8 cellular contexts compared by ENCODE assay signal in genomic region chr6:52839124-52840055, GRCh38. TPM values are rescaled to one million over a fixed set of nuclear protein-coding genes. Genes with fewer than 3 reads are reported as not detected.
DNase-seq lines count a peak whose midpoint lies in the region; ATAC-seq, FAIRE-seq and TF ChIP-seq lines count a peak whose summit lies in the region.

No MANE protein-coding gene starts in this region.

- FAIRE-seq in pancreas (lab: Jason Lieb, UNC): no peak

- H3K4me1 Mint-ChIP-seq in activated T-cell treated with anti-CD3 and anti-CD28 coated beads, Interleukin-2, amount 50 U/mL, for 24 hours (ENCODE audit: low read depth): no peaks in the 10 kb centered on the region

- H3K4me1 ChIP-seq in PC-3 (ENCODE audit: insufficient read depth, low read length) (peaks cover 14% of the 10 kb centered on the region), pancreas (no peaks in the 10 kb centered on the region), uterus (no peaks in the 10 kb centered on the region)

- no peaks in the 10 kb centered on the region for H3K36me3 Mint-ChIP-seq in activated T-cell treated with anti-CD3 and anti-CD28 coated beads, Interleukin-2, amount 50 U/mL, for 24 hours (ENCODE audit: low read depth)

- H3K4me3 ChIP-seq in PC-3 (ENCODE audit: low read length) (no peak overlapping the region), pancreas (no peak overlapping the region), uterus (no peak overlapping the region)

- H3K27ac ChIP-seq in PC-3 (ENCODE audit: low read length) (no peak overlapping the region), pancreas (no peak overlapping the region), uterus (no peak overlapping the region)

- no peaks in the 10 kb centered on the region for H3F3A ChIP-seq in PC-3 (ENCODE audit: low read length, unreplicated experiment)

- no peaks in the 10 kb centered on the region for H4K20me1 ChIP-seq in PC-3 (ENCODE audit: low read length)

- TF ChIP-seq CTCF in PC-3 (conservative IDR thresholded peaks at IDR 0.05; ENCODE audit: low read depth, low read length): peak; percentile 83
- peak; percentile 31 to 68 (median 62) for TF ChIP-seq CTCF in pancreas (IDR thresholded peaks at IDR 0.05)
- TF ChIP-seq CTCF in uterus (IDR thresholded peaks at IDR 0.05): no peak

- H3K27ac Mint-ChIP-seq in activated T-cell treated with anti-CD3 and anti-CD28 coated beads, Interleukin-2, amount 50 U/mL, for 24 hours: no peak overlapping the region

- no peaks in the 10 kb centered on the region for H3K9me2 ChIP-seq in PC-3 (replicated peaks; ENCODE audit: low read length)

- H2AFZ ChIP-seq in PC-3 (ENCODE audit: low read length): no peak overlapping the region

- peak; percentile 49 for ATAC-seq in GM18861 (IDR thresholded peaks at IDR 0.05; ENCODE audit: unreplicated experiment)
- ATAC-seq in HG03432 (IDR thresholded peaks at IDR 0.05; ENCODE audit: unreplicated experiment): peak; percentile 92
- peak; percentile 96 for ATAC-seq in PC-3
- peak; percentile 88 to 99 (median 96) for ATAC-seq in pancreas

- CTCF ChIA-PET in PC-3 (lab: Charles Lee): no interaction called here

- H3K4me3 Mint-ChIP-seq in activated T-cell treated with anti-CD3 and anti-CD28 coated beads, Interleukin-2, amount 50 U/mL, for 24 hours: no peak overlapping the region

- intact Hi-C loops in PC-3 (cut with micrococcal nuclease): no loop called here
- intact Hi-C loops in pancreas (cut with DNase I): no loop called here
- intact Hi-C loops in uterus (cut with DNase I; ENCODE audit: low total_unique reads): no loop called here

- POLR2A ChIA-PET in PC-3 (lab: Charles Lee; ENCODE audit: unreplicated experiment): no interaction called here

- no peaks in the 10 kb centered on the region for H3K9me3 ChIP-seq in PC-3 (ENCODE audit: low read length)
- no peaks in the 10 kb centered on the region for H3K9me3 ChIP-seq in pancreas
- no peaks in the 10 kb centered on the region for H3K9me3 ChIP-seq in uterus

- H3K36me3 ChIP-seq in PC-3 (ENCODE audit: low read depth, low read length): no peaks in the 10 kb centered on the region
- H3K36me3 ChIP-seq in pancreas: no peaks in the 10 kb centered on the region
- H3K36me3 ChIP-seq in uterus: no peaks in the 10 kb centered on the region

- H3K79me2 ChIP-seq in PC-3 (ENCODE audit: low read length): no peaks in the 10 kb centered on the region

- H3K27me3 Mint-ChIP-seq in activated T-cell treated with anti-CD3 and anti-CD28 coated beads, Interleukin-2, amount 50 U/mL, for 24 hours: peaks cover 60% of the 10 kb centered on the region

- TF ChIP-seq POLR2A in uterus (IDR thresholded peaks at IDR 0.05): no peak

- no peak overlapping the region for H3K9ac ChIP-seq in PC-3 (ENCODE audit: low read length)

- DNase-seq in AG20443 (ENCODE audit: low spot score) (peak; percentile 75), PC-3 (peak; percentile 87), fibroblast of the conjunctiva (ENCODE audit: low read depth) (peak; percentile 36), pancreas (peak in 5 of 6 donors; percentile 41 to 75 (median 60)), uterus (no peak)
- peak; percentile 66 for DNase-seq in activated T-cell treated with anti-CD3 and anti-CD28 coated beads, Interleukin-2, amount 50 U/mL, for 24 hours

- 64 to 69% methylated on average over 20 of the region's 20 CpGs for WGBS in pancreas, 2 donors

- BruUV-seq in PC-3 (replicated peaks; lab: Mats Ljungman, UMichigan): no TSS peak

- no peak overlapping the region for H3K4me2 ChIP-seq in PC-3 (ENCODE audit: low read length)

- H3K27me3 ChIP-seq in PC-3 (ENCODE audit: low read length) (no peaks in the 10 kb centered on the region), pancreas (no peaks in the 10 kb centered on the region), uterus (no peaks in the 10 kb centered on the region)

- no peaks in the 10 kb centered on the region for H3K9me3 Mint-ChIP-seq in activated T-cell treated with anti-CD3 and anti-CD28 coated beads, Interleukin-2, amount 50 U/mL, for 24 hours

RNA-seq across cellular contexts. Expression of gene GSTA5, which starts 1.2 kb away (rescaled TPM):
- total RNA-seq in PC-3 (2014; rRNA removed): not detected in 2 replicates
- total RNA-seq in pancreas: not detected
- polyA plus RNA-seq in pancreas: not detected
- total RNA-seq in uterus: not detected

RNA-seq across cellular contexts. Expression of gene GSTA1, which starts 35.8 kb away (rescaled TPM):
- total RNA-seq in PC-3 (2014; rRNA removed) (not detected in 2 replicates), pancreas (100 to 1,000 TPM in 1 of 6 donors, 10 to 100 TPM in 5; 31.5 to 125 (median 44.5) TPM), uterus (under 1 TPM in 2 of 4 donors, not detected in 2; 0.90 to 0.95 TPM)
- 10 to 100 TPM; 44.7 to 73.4 TPM for polyA plus RNA-seq in pancreas

Comparison
In these comparisons a context has a peak if more than half of its experiments do, and no peak if none do; other contexts are left out.
1. DNase-seq: peak in AG20443 (single experiment), PC-3 (single experiment), activated T-cell treated with anti-CD3 and anti-CD28 coated beads, Interleukin-2, amount 50 U/mL, for 24 hours (single experiment), fibroblast of the conjunctiva (single experiment) and pancreas (5 of 6); none in uterus (0 of 2).
2. CTCF ChIP-seq: peak in PC-3 (single experiment) and pancreas (4 of 4); none in uterus (0 of 4).
3. RNA of gene GSTA1, which starts 35.8 kb away (total RNA-seq): 31.5 to 125 TPM in pancreas; 0.90 to 0.95 TPM in uterus and not detected in PC-3; every median in the first group is over 10 times any median in the second.
4. Peak in every context shown above with its lines, with median percentiles within 50 percentile points of each other: ATAC-seq.